8 cellular contexts compared by ENCODE assay signal in genomic region chr3:66582721-66583141, GRCh38.
DNase-seq lines count a peak whose midpoint lies in the region; ATAC-seq, FAIRE-seq and TF ChIP-seq lines count a peak whose summit lies in the region.

No MANE protein-coding gene starts in this region.

- ATAC-seq in HG03045 (IDR thresholded peaks at IDR 0.05; ENCODE audit: unreplicated experiment) (no peak), pancreas (no peak)

- no peak for TF ChIP-seq CTCF in pancreas (IDR thresholded peaks at IDR 0.05)

- H3K4me1 ChIP-seq in GM23248 (ENCODE audit: insufficient read depth) (no peaks in the 10 kb centered on the region), pancreas (peaks cover 0 to 3% (median 0%) of the 10 kb centered on the region in 3 donors)

- H3K79me2 ChIP-seq in GM23248 (ENCODE audit: insufficient read depth), result no peaks in the 10 kb centered on the region

- H3F3A ChIP-seq in GM23248 (ENCODE audit: insufficient read depth), result no peaks in the 10 kb centered on the region

- H3K9me2 ChIP-seq in GM23248 (ENCODE audit: insufficient read depth), result no peaks in the 10 kb centered on the region

- 14 to 21% methylated on average over 20 of the region's 20 CpGs for WGBS in GM23248 (ENCODE audit: low coverage in 1 of 2, low lambda C conversion rate in 2 of 2, missing lambda C conversion rate in 2 of 2), 2 experiments
- WGBS in pancreas, 2 donors, result 90 to 91% methylated on average over 20 of the region's 20 CpGs

- in situ Hi-C loops in GM23248 (cut with MboI), result no loop called here

- H3K4me3 ChIP-seq in GM23248 (no peak overlapping the region), pancreas (no peak overlapping the region)

- H3K9ac ChIP-seq in GM23248, result no peak overlapping the region

- DNase-seq in GM04504 (ENCODE audit: low read depth) (peak; percentile 5), GM23248 (peak; percentile 52), NAMALWA (ENCODE audit: low spot score) (peak; percentile 68), activated gamma-delta T cell (lab: John Stamatoyannopoulos, UW) (peak; percentile 31), D341Med (ENCODE audit: low spot score) (no peak), pancreas (no peak)
- peak in 2 of 3 experiments; percentile 2 to 21 for DNase-seq in stimulated activated CD4-positive, alpha-beta T cell treated with anti-CD3 and anti-CD28 coated beads, TNF-alpha, amount 100 ng/mL, for 24 hours (ENCODE audit: low read depth in 3 of 3)

- no peak overlapping the region for H3K4me2 ChIP-seq in GM23248 (ENCODE audit: unreplicated experiment)

- H3K27ac ChIP-seq in GM23248, result no peak overlapping the region
- no peak overlapping the region for H3K27ac ChIP-seq in pancreas

- H3K9me3 ChIP-seq in GM23248 (ENCODE audit: low read depth) (no peaks in the 10 kb centered on the region), pancreas (no peaks in the 10 kb centered on the region)

- no peak overlapping the region for H2AFZ ChIP-seq in GM23248

- H3K36me3 ChIP-seq in GM23248 (ENCODE audit: low read depth) (no peaks in the 10 kb centered on the region), pancreas (no peaks in the 10 kb centered on the region)

- FAIRE-seq in pancreas (lab: Jason Lieb, UNC), result no peak

- H3K27me3 ChIP-seq in GM23248 (replicated peaks; ENCODE audit: insufficient read depth), result peaks cover 30% of the 10 kb centered on the region
- no peaks in the 10 kb centered on the region for H3K27me3 ChIP-seq in pancreas

- H4K20me1 ChIP-seq in GM23248 (ENCODE audit: insufficient read depth), result no peaks in the 10 kb centered on the region

- intact Hi-C loops in pancreas (cut with DNase I), result no loop called here

Comparison
In these comparisons a context has a peak if more than half of its experiments do, and no peak if none do; other contexts are left out.
1. DNase-seq: peak in GM04504 (single experiment), GM23248 (single experiment), NAMALWA (single experiment), activated gamma-delta T cell (single experiment) and stimulated activated CD4-positive, alpha-beta T cell treated with anti-CD3 and anti-CD28 coated beads, TNF-alpha, amount 100 ng/mL, for 24 hours (2 of 3); none in D341Med (single experiment) and pancreas (0 of 6).